6 cellular contexts compared by ENCODE assay signal in genomic region chr10:103143641-103144040, GRCh38. TPM values are rescaled to one million over a fixed set of nuclear protein-coding genes. Genes with fewer than 3 reads are reported as not detected.
A peak's percentile ranks its signal among the peaks of the same experiment; 100 is the strongest.
DNase-seq lines count a peak whose midpoint lies in the region; ATAC-seq, FAIRE-seq and TF ChIP-seq lines count a peak whose summit lies in the region.
"Not testable (repeated sequence)": the region's sequence is repeated elsewhere in the genome, so short reads cannot be mapped to it uniquely, and the experiment has no call there.

No MANE protein-coding gene starts in this region.

- H3K9me3 ChIP-seq in K562 (replicated peaks; ENCODE audit: control insufficient read depth, insufficient read depth, low read depth, low read length); esophagus muscularis mucosa; psoas muscle; thyroid gland: not testable (repeated sequence)

- not testable (repeated sequence) for H3K79me2 ChIP-seq in K562 (ENCODE audit: control insufficient read depth, insufficient read depth, low read length)

- not testable (repeated sequence) for H3K9me3 Mint-ChIP-seq in WTC11, mesothelial cell of epicardium

- H3K9ac ChIP-seq in K562 (ENCODE audit: insufficient read depth in 1 of 2, low read depth in 2 of 2, low read length in 2 of 2) = not testable (repeated sequence)

- H3K4me1 Mint-ChIP-seq in WTC11 (peaks cover 24% of the 10 kb centered on the region), mesothelial cell of epicardium (peaks cover 40% of the 10 kb centered on the region)

- not testable (repeated sequence) for DNase-seq in WTC11 (ENCODE audit: low spot score); K562 (ENCODE audit: extremely low read depth in 1 of 4, low spot score in 3 of 4); esophagus muscularis mucosa (ENCODE audit: extremely low spot score); mesothelial cell of epicardium (ENCODE audit: low spot score in 2 of 2, unreplicated experiment in 2 of 2); psoas muscle
- peak in 1 of 2 donors; percentile 19 for DNase-seq in thyroid gland

- not testable (repeated sequence) for TF ChIP-seq EP300 in K562 (IDR thresholded peaks at IDR 0.05; ENCODE audit: low read length); esophagus muscularis mucosa (IDR thresholded peaks at IDR 0.05)

- BruUV-seq in K562 (replicated peaks; lab: Mats Ljungman, UMichigan) = not testable (repeated sequence)

- not testable (repeated sequence) for H3K27ac ChIP-seq in K562 (ENCODE audit: extremely low read depth, low read depth, low read length)
- H3K27ac ChIP-seq in esophagus muscularis mucosa (replicated peaks in 1 of 4) (peak overlapping the region in 3 of 4 donors; percentile 55 to 68 (median 66)), psoas muscle (peak overlapping the region; percentile 86), thyroid gland (peak overlapping the region in 2 of 3 donors; percentile 12 to 69)

- H3K27me3 ChIP-seq in K562 (ENCODE audit: control insufficient read depth in 2 of 2, insufficient read depth in 2 of 2, low read length in 2 of 2); esophagus muscularis mucosa; psoas muscle (ENCODE audit: insufficient read depth in 3 of 3, low read length in 2 of 3); thyroid gland: not testable (repeated sequence)

- not testable (repeated sequence) for H3K27ac Mint-ChIP-seq in WTC11
- peak overlapping the region; percentile 39 for H3K27ac Mint-ChIP-seq in mesothelial cell of epicardium

- POLR2A ChIA-PET in WTC11 (lab: Charles Lee); K562 (lab: Yijun Ruan, JAX): not testable (repeated sequence)

- 80% methylated on average over 1 of the region's 3 CpGs for WGBS in K562 (ENCODE audit: insufficient coverage, low coverage, missing lambda C conversion rate)
- 56% methylated on average over 3 of the region's 3 CpGs for WGBS in esophagus muscularis mucosa
- 39 to 62% (median 54%) methylated on average over 3 of the region's 3 CpGs for WGBS in psoas muscle, 3 donors
- WGBS in thyroid gland, 2 donors = 54 to 72% methylated on average over 3 of the region's 3 CpGs

- not testable (repeated sequence) for FAIRE-seq in K562 (lab: Jason Lieb, UNC)

- H3K4me3 Mint-ChIP-seq in WTC11, mesothelial cell of epicardium: not testable (repeated sequence)

- not testable (repeated sequence) for H3K27me3 Mint-ChIP-seq in WTC11 (ENCODE audit: low read depth); mesothelial cell of epicardium (ENCODE audit: low read depth)

- not testable (repeated sequence) for H3K4me3 ChIP-seq in K562; esophagus muscularis mucosa; thyroid gland (replicated peaks in 1 of 3)
- H3K4me3 ChIP-seq in psoas muscle = peak overlapping the region; percentile 61

- ATAC-seq in WTC11, K562, psoas muscle: not testable (repeated sequence)

- H3K36me3 Mint-ChIP-seq in WTC11 = not testable (repeated sequence)
- peaks cover 16% of the 10 kb centered on the region for H3K36me3 Mint-ChIP-seq in mesothelial cell of epicardium

- not testable (repeated sequence) for TF ChIP-seq RAD21 in K562 (CRISPR knock-in tag; conservative IDR thresholded peaks at IDR 0.05 in 1 of 2, IDR thresholded peaks at IDR 0.05 in 1 of 2)

- not testable (repeated sequence) for H3K36me3 ChIP-seq in K562 (ENCODE audit: control insufficient read depth, insufficient read depth, low read length); thyroid gland
- peaks cover 0 to 26% (median 8%) of the 10 kb centered on the region in 4 donors for H3K36me3 ChIP-seq in esophagus muscularis mucosa
- peaks cover 3 to 28% of the 10 kb centered on the region in 2 donors for H3K36me3 ChIP-seq in psoas muscle (ENCODE audit: insufficient read depth in 1 of 2, low read depth in 1 of 2)

- not testable (repeated sequence) for H3K4me1 ChIP-seq in K562 (replicated peaks in 1 of 2; ENCODE audit: control insufficient read depth in 2 of 2, insufficient read depth in 2 of 2, low read length in 2 of 2)
- H3K4me1 ChIP-seq in esophagus muscularis mucosa (peaks cover 32 to 53% (median 43%) of the 10 kb centered on the region in 4 donors), psoas muscle (peaks cover 67% of the 10 kb centered on the region), thyroid gland (peaks cover 37 to 47% of the 10 kb centered on the region in 2 donors)

- CTCF ChIA-PET in WTC11 (lab: Charles Lee) = interaction anchor here (0.6 to 2.8 kb wide), 3 partner anchors 31 to 101 kb away, joined by 3 to 9 read pairs (median 3); no protein-coding TSS in a partner anchor
- CTCF ChIA-PET in K562 (lab: Yijun Ruan, JAX; ENCODE audit: low intra/inter-chr PET ratio) = not testable (repeated sequence)

- not testable (repeated sequence) for TF ChIP-seq CTCF in WTC11 (IDR thresholded peaks at IDR 0.05); K562 (IDR thresholded peaks at IDR 0.05 in 2 of 3, conservative IDR thresholded peaks at IDR 0.05 in 1 of 3; ENCODE audit: insufficient read depth in 2 of 3, low read depth in 1 of 3, low read length in 3 of 3); esophagus muscularis mucosa (IDR thresholded peaks at IDR 0.05); mesothelial cell of epicardium (IDR thresholded peaks at IDR 0.05; ENCODE audit: unreplicated experiment); psoas muscle (IDR thresholded peaks at IDR 0.05); thyroid gland (IDR thresholded peaks at IDR 0.05)

- not testable (repeated sequence) for H3K4me2 ChIP-seq in K562 (ENCODE audit: insufficient read depth, low read length)

- H4K20me1 ChIP-seq in K562 (replicated peaks; ENCODE audit: control insufficient read depth, insufficient read depth, low read length) = not testable (repeated sequence)

- intact Hi-C loops in K562 (cut with micrococcal nuclease); esophagus muscularis mucosa (cut with DNase I); thyroid gland (cut with DNase I): not testable (repeated sequence)
- intact Hi-C loops in psoas muscle (cut with DNase I) = loop anchor here in 1 of 2 donors (2.0 kb wide), 1 partner anchor 37 kb away; no protein-coding TSS in a partner anchor

- in situ Hi-C loops in K562 (cut with MboI) = not testable (repeated sequence)

- not testable (repeated sequence) for H2AFZ ChIP-seq in K562 (ENCODE audit: low read depth, low read length)

- not testable (repeated sequence) for TF ChIP-seq POLR2A in K562 (conservative IDR thresholded peaks at IDR 0.05); esophagus muscularis mucosa (IDR thresholded peaks at IDR 0.05; ENCODE audit: low read depth); thyroid gland (IDR thresholded peaks at IDR 0.05)

- H3K9me1 ChIP-seq in K562 (ENCODE audit: control insufficient read depth, insufficient read depth, low read length) = not testable (repeated sequence)

TF ChIP-seq in WTC11, 78 proteins besides CTCF, POLR2A, EP300 and RAD21:
- TF ChIP-seq ZNF121 (CRISPR knock-in tag; IDR thresholded peaks at IDR 0.05) = peak; percentile 85
TF ChIP-seq in WTC11: peak in this region for 1; not testable (repeated sequence) for 77.

TF ChIP-seq in K562, 482 proteins besides CTCF, POLR2A, EP300 and RAD21:
- TF ChIP-seq ZNF121 (CRISPR knock-in tag; conservative IDR thresholded peaks at IDR 0.05) = peak; percentile 14; the same call in 1 of the 2 replicates

RNA-seq across cellular contexts. Expression of gene NT5C2, which starts 49.4 kb away (rescaled TPM):
- 67.5 to 76.1 TPM (median 72.3 TPM) in 3 replicates for total RNA-seq in WTC11 (2021)
- total RNA-seq in K562 (2011; cell fraction: chromatin; rRNA removed; ENCODE audit: low replicate concordance) = 32.3 and 110 TPM in 2 replicates
- total RNA-seq in K562 (2011; cell fraction: nucleolus; rRNA removed) = 13.5 and 23.3 TPM in 2 replicates
- total RNA-seq in K562 (2011; cell fraction: nucleoplasm; rRNA removed) = 39.7 and 56.5 TPM in 2 replicates
- total RNA-seq in K562 (2014; rRNA removed) = 26.5 and 26.7 TPM in 2 replicates
- total RNA-seq in K562 (2014; rRNA removed; fragmentation: Illumina TruSeq; extraction: Trizol) = 26.7 and 28.1 TPM in 2 replicates
- 34.4 and 40.1 TPM in 2 replicates for total RNA-seq in K562 (2015; rRNA removed; fragmentation: Illumina TruSeq; extraction: Trizol)
- 24.3 and 27.7 TPM in 2 replicates for total RNA-seq in K562 (2021)
- polyA plus RNA-seq in K562 (2011; rRNA removed) = 28.5 and 45.2 TPM in 2 replicates
- polyA plus RNA-seq in K562 (2011; cell fraction: cytosol; rRNA removed) = 16.2 and 23.4 TPM in 2 replicates
- 34.0 and 36.8 TPM in 2 replicates for polyA plus RNA-seq in K562 (2011; cell fraction: nucleus; rRNA removed)
- polyA plus RNA-seq in K562 (2012) = 30.9 and 45.5 TPM in 2 replicates
- 30.0 and 37.7 TPM in 2 replicates for polyA plus RNA-seq in K562 (2014; fragmentation: Illumina TruSeq; extraction: Trizol)
- polyA plus RNA-seq in K562 (2014; fragmentation: Nextera tagmentation; extraction: Ambion mirVana) = 10 to 100 TPM; 11.3 to 29.4 TPM
- 25.3 and 30.0 TPM in 2 replicates for polyA plus RNA-seq in K562 (2014; rRNA removed)
- polyA minus RNA-seq in K562 (2011; rRNA and poly(A)+ RNA removed) = 29.3 and 33.8 TPM in 2 replicates
- 11.8 and 15.6 TPM in 2 replicates for polyA minus RNA-seq in K562 (2011; cell fraction: cytosol; rRNA and poly(A)+ RNA removed)
- polyA minus RNA-seq in K562 (2011; cell fraction: nucleus; rRNA and poly(A)+ RNA removed) = 21.3 and 33.0 TPM in 2 replicates
- total RNA-seq in esophagus muscularis mucosa = 10 to 100 TPM; 49.3 to 85.3 (median 66.0) TPM
- 77.7 to 84.3 TPM (median 81.2 TPM) in 3 replicates for total RNA-seq in mesothelial cell of epicardium
- total RNA-seq in psoas muscle = 10 to 100 TPM; 64.5 to 94.6 (median 80.4) TPM
- 10 to 100 TPM; 17.8 to 57.6 (median 41.5) TPM for polyA plus RNA-seq in psoas muscle
- total RNA-seq in thyroid gland = 100 to 1,000 TPM; 194 to 238 (median 214) TPM
